ENCODE assay signal across 22 cellular contexts in genomic region chr6:158036261-158036660, GRCh38.
"Had no signal": no experiment of that assay in that cellular context is flagged by ENCODE, and none has a peak within 500 bp of the region (broad histone marks: within the 10 kb centered on the region; RNA-seq: fewer than 3 reads in every experiment).

No MANE protein-coding gene starts in this region.

- ATAC-seq: activated CD4-positive, alpha-beta T cell treated with anti-CD3 and anti-CD28 coated beads for 36 hours; PC-3 had no signal

- H3K27ac ChIP-seq: breast epithelium, VCaP had no signal

- H3K4me3 Mint-ChIP-seq: activated CD4-positive, alpha-beta memory T cell treated with anti-CD3 and anti-CD28 coated beads, Interleukin-2, amount 10 ng/mL, durations not matched to agents 7 days and 5 days; activated CD4-positive, alpha-beta T cell treated with anti-CD3 and anti-CD28 coated beads for 36 hours; activated naive CD4-positive, alpha-beta T cell treated with anti-CD3 and anti-CD28 coated beads, Interleukin-2, amount 50 U/mL, for 24 hours; central memory CD8-positive, alpha-beta T cell had no signal

- H3K9me3 Mint-ChIP-seq: activated CD4-positive, alpha-beta memory T cell treated with anti-CD3 and anti-CD28 coated beads, Interleukin-2, amount 10 ng/mL, durations not matched to agents 7 days and 5 days; activated naive CD4-positive, alpha-beta T cell treated with anti-CD3 and anti-CD28 coated beads, Interleukin-2, amount 50 U/mL, for 24 hours had no signal

- H3K36me3 ChIP-seq: breast epithelium had no signal

- H3K27me3 Mint-ChIP-seq: activated CD4-positive, alpha-beta memory T cell treated with anti-CD3 and anti-CD28 coated beads, Interleukin-2, amount 10 ng/mL, durations not matched to agents 7 days and 5 days; activated CD4-positive, alpha-beta T cell treated with anti-CD3 and anti-CD28 coated beads for 36 hours; activated naive CD4-positive, alpha-beta T cell treated with anti-CD3 and anti-CD28 coated beads, Interleukin-2, amount 50 U/mL, for 24 hours; central memory CD8-positive, alpha-beta T cell had no signal

- H3K27ac Mint-ChIP-seq: activated CD4-positive, alpha-beta memory T cell treated with anti-CD3 and anti-CD28 coated beads, Interleukin-2, amount 10 ng/mL, durations not matched to agents 7 days and 5 days; activated CD4-positive, alpha-beta T cell treated with anti-CD3 and anti-CD28 coated beads for 36 hours; activated naive CD4-positive, alpha-beta T cell treated with anti-CD3 and anti-CD28 coated beads, Interleukin-2, amount 50 U/mL, for 24 hours; activated T-helper 2 cell treated with anti-CD3 and anti-CD28 coated beads, Interferon-gamma antibody, Interleukin-2, Interleukin-4, amounts not matched to agents 10 μg/mL and 5 μg/mL and 100 μg/mL, durations not matched to agents 14 hours and 24 hours and 36 hours had no signal

- H3K4me1 ChIP-seq: breast epithelium had no signal

- H3K9me3 ChIP-seq: breast epithelium, MG63 had no signal

- H3K4me3 ChIP-seq: breast epithelium, MG63 had no signal

- H3K27me3 ChIP-seq: breast epithelium, MG63 had no signal

- DNase-seq: activated CD4-positive, alpha-beta memory T cell treated with anti-CD3 and anti-CD28 coated beads, Interleukin-2, amount 10 ng/mL, durations not matched to agents 7 days and 5 days; activated CD4-positive, alpha-beta T cell treated with anti-CD3 and anti-CD28 coated beads for 36 hours; activated CD4-positive, alpha-beta T cell treated with anti-CD3 and anti-CD28 coated beads, Interleukin-2, amount 50 U/mL, for 1 hour; activated gamma-delta T cell treated with Interleukin-2 at 50 U/mL for 16 hours; activated T-cell treated with anti-CD3 and anti-CD28 coated beads for 4 hours; activated T-cell treated with anti-CD3 and anti-CD28 coated beads, Interleukin-2, amount 50 U/mL, for 48 hours; aorta; MG63; MV-4-11; NCI-H1092 treated with DMSO at 0.1 percent for 48 hours; NCI-H1417 treated with DMSO at 0.1 percent for 48 hours; NCI-H1694 treated with DMSO at 0.1 percent for 48 hours; NCI-H2029 treated with DMSO at 0.1 percent for 48 hours; NCI-H446; NCI-H524; PC-3; SIG-M5 had no signal
